Comparison of ENCODE assay signal across 15 cellular contexts in genomic region chr15:41423979-41424659, GRCh38. TPM values are rescaled to one million over a fixed set of nuclear protein-coding genes. Genes with fewer than 3 reads are reported as not detected.
DNase-seq lines count a peak whose midpoint lies in the region; ATAC-seq and TF ChIP-seq lines count a peak whose summit lies in the region.
"Had no signal": no experiment of that assay in that cellular context is flagged by ENCODE, and none has a peak within 500 bp of the region (broad histone marks: within the 10 kb centered on the region; RNA-seq: fewer than 3 reads in every experiment).

No MANE protein-coding gene starts in this region.

- WGBS in heart right ventricle, 2 donors, result 95 to 98% methylated on average over 7 of the region's 7 CpGs

- intact Hi-C loops in activated T-helper 1 cell treated with anti-CD3 and anti-CD28 coated beads, Interleukin-12 subunit alpha, Interleukin-12 subunit beta, Interleukin-2, Interleukin-4 antibody, amounts not matched to agents 30 ng/mL and 10 ng/mL and 1 ng/mL, durations not matched to agents 14 hours and 24 hours and 36 hours (cut with micrococcal nuclease), result no loop called here
- intact Hi-C loops in Right ventricle myocardium inferior (cut with DNase I) (no loop called here), heart right ventricle (cut with DNase I) (no loop called here)

- peaks cover 0 to 25% (median 8%) of the 10 kb centered on the region in 9 donors for H3K4me1 ChIP-seq in heart right ventricle

- peak overlapping the region; percentile 76 for H3K27ac Mint-ChIP-seq in activated T-helper 1 cell treated with anti-CD3 and anti-CD28 coated beads, Interleukin-12 subunit alpha, Interleukin-12 subunit beta, Interleukin-2, Interleukin-4 antibody, amounts not matched to agents 30 ng/mL and 10 ng/mL and 1 ng/mL, durations not matched to agents 14 hours and 24 hours and 36 hours

- H3K9me3 Mint-ChIP-seq in activated T-helper 1 cell treated with anti-CD3 and anti-CD28 coated beads, Interleukin-12 subunit alpha, Interleukin-12 subunit beta, Interleukin-2, Interleukin-4 antibody, amounts not matched to agents 30 ng/mL and 10 ng/mL and 1 ng/mL, durations not matched to agents 14 hours and 24 hours and 36 hours, result no peaks in the 10 kb centered on the region
- H3K9me3 Mint-ChIP-seq: nephron had no signal

- DNase-seq in GM13977 (ENCODE audit: low spot score) (peak; percentile 65), cerebellum (ENCODE audit: low spot score) (no peak), Right ventricle myocardium inferior (ENCODE audit: missing footprints) (no peak), heart right ventricle (no peak)
- DNase-seq in activated T-helper 1 cell treated with anti-CD3 and anti-CD28 coated beads, Interleukin-12 subunit alpha, Interleukin-12 subunit beta, Interleukin-2, Interleukin-4 antibody, amounts not matched to agents 30 ng/mL and 10 ng/mL and 1 ng/mL, durations not matched to agents 14 hours and 24 hours and 36 hours (ENCODE audit: low spot score), result no peak
- no peak for DNase-seq in activated CD8-positive, alpha-beta memory T cell treated with anti-CD3 and anti-CD28 coated beads for 24 hours
- DNase-seq: dermis blood vessel endothelial cell, DMS 273 treated with DMSO at 0.1 percent for 48 hours, NCI-H1694 treated with DMSO at 0.1 percent for 48 hours, Right ventricle myocardium superior had no signal

- ATAC-seq in GM19455 (IDR thresholded peaks at IDR 0.05; ENCODE audit: unreplicated experiment), result peak; percentile 82
- peak; percentile 52 for ATAC-seq in HG03103 (IDR thresholded peaks at IDR 0.05; ENCODE audit: low read depth, unreplicated experiment)
- no peak for ATAC-seq in Right ventricle myocardium inferior
- ATAC-seq in heart right ventricle, result no peak

- no peaks in the 10 kb centered on the region for H3K27me3 ChIP-seq in heart right ventricle
- H3K27me3 ChIP-seq: hepatocyte, vagina had no signal

- peak overlapping the region; percentile 5 for H3K4me3 Mint-ChIP-seq in activated T-helper 1 cell treated with anti-CD3 and anti-CD28 coated beads, Interleukin-12 subunit alpha, Interleukin-12 subunit beta, Interleukin-2, Interleukin-4 antibody, amounts not matched to agents 30 ng/mL and 10 ng/mL and 1 ng/mL, durations not matched to agents 14 hours and 24 hours and 36 hours
- H3K4me3 Mint-ChIP-seq: nephron had no signal

- TF ChIP-seq CTCF in GM13977 (IDR thresholded peaks at IDR 0.05; ENCODE audit: extremely low read depth, insufficient read depth, missing control alignments) (no peak), heart right ventricle (IDR thresholded peaks at IDR 0.05) (no peak)

- in situ Hi-C loops in GM13977 (cut with MboI; ENCODE audit: low pct_unique_long_range_greater_than_20kb, low sequenced_read_pairs, unreplicated experiment), result no loop called here

- no peaks in the 10 kb centered on the region for H3K36me3 ChIP-seq in heart right ventricle
- H3K36me3 ChIP-seq: vagina had no signal

- H3K4me1 Mint-ChIP-seq in activated T-helper 1 cell treated with anti-CD3 and anti-CD28 coated beads, Interleukin-12 subunit alpha, Interleukin-12 subunit beta, Interleukin-2, Interleukin-4 antibody, amounts not matched to agents 30 ng/mL and 10 ng/mL and 1 ng/mL, durations not matched to agents 14 hours and 24 hours and 36 hours (ENCODE audit: low read depth), result peaks cover 33% of the 10 kb centered on the region

- H3K36me3 Mint-ChIP-seq in activated T-helper 1 cell treated with anti-CD3 and anti-CD28 coated beads, Interleukin-12 subunit alpha, Interleukin-12 subunit beta, Interleukin-2, Interleukin-4 antibody, amounts not matched to agents 30 ng/mL and 10 ng/mL and 1 ng/mL, durations not matched to agents 14 hours and 24 hours and 36 hours (ENCODE audit: low read depth), result peaks cover 5% of the 10 kb centered on the region

- no peak overlapping the region for H3K27ac ChIP-seq in heart right ventricle
- H3K27ac ChIP-seq: hepatocyte, vagina had no signal

- no peak overlapping the region for H3K4me3 ChIP-seq in heart right ventricle
- H3K4me3 ChIP-seq: hepatocyte, vagina had no signal

- H3K27me3 Mint-ChIP-seq in activated T-helper 1 cell treated with anti-CD3 and anti-CD28 coated beads, Interleukin-12 subunit alpha, Interleukin-12 subunit beta, Interleukin-2, Interleukin-4 antibody, amounts not matched to agents 30 ng/mL and 10 ng/mL and 1 ng/mL, durations not matched to agents 14 hours and 24 hours and 36 hours (ENCODE audit: insufficient read depth), result no peaks in the 10 kb centered on the region

- H3K9me3 ChIP-seq in heart right ventricle, result no peaks in the 10 kb centered on the region
- H3K9me3 ChIP-seq: vagina had no signal

RNA-seq across cellular contexts. Expression of gene RTF1, which starts 7.2 kb away (rescaled TPM):
- 41.0 and 44.7 TPM in 2 replicates for total RNA-seq in activated T-helper 1 cell treated with anti-CD3 and anti-CD28 coated beads, Interleukin-12 subunit alpha, Interleukin-12 subunit beta, Interleukin-2, Interleukin-4 antibody, amounts not matched to agents 30 ng/mL and 10 ng/mL and 1 ng/mL, durations not matched to agents 14 hours and 24 hours and 36 hours
- total RNA-seq in cerebellum (37.2 TPM), Right ventricle myocardium inferior (20.9 TPM), heart right ventricle (10 to 100 TPM; 25.8 to 38.0 (median 31.4) TPM)
- polyA plus RNA-seq in heart right ventricle, result 10 to 100 TPM; 10.8 to 19.1 TPM

RNA-seq across cellular contexts. Expression of gene NDUFAF1, which starts 21.8 kb away (rescaled TPM):
- total RNA-seq in activated T-helper 1 cell treated with anti-CD3 and anti-CD28 coated beads, Interleukin-12 subunit alpha, Interleukin-12 subunit beta, Interleukin-2, Interleukin-4 antibody, amounts not matched to agents 30 ng/mL and 10 ng/mL and 1 ng/mL, durations not matched to agents 14 hours and 24 hours and 36 hours, result 26.7 and 28.0 TPM in 2 replicates
- total RNA-seq in cerebellum (17.8 TPM), Right ventricle myocardium inferior (71.9 TPM), heart right ventricle (10 to 100 TPM; 27.1 to 63.9 (median 44.8) TPM)
- 10 to 100 TPM; 34.4 to 45.3 TPM for polyA plus RNA-seq in heart right ventricle

Comparison
In these comparisons a context has a peak if more than half of its experiments do, and no peak if none do; other contexts are left out.
1. ATAC-seq: peak in GM19455 (single experiment) and HG03103 (single experiment); none in Right ventricle myocardium inferior (single experiment) and heart right ventricle (0 of 8).